In genomic region chrX:71053217-71053621, GRCh38 we compare ENCODE assay signal across 8 cellular contexts. TPM values are rescaled to one million over a fixed set of nuclear protein-coding genes. Genes with fewer than 3 reads are reported as not detected.
DNase-seq lines count a peak whose midpoint lies in the region; ATAC-seq and TF ChIP-seq lines count a peak whose summit lies in the region.

No MANE protein-coding gene starts in this region.

- no peak overlapping the region for H2BK120ac ChIP-seq in mesendoderm (ENCODE audit: low read depth, low read length)

- no peaks in the 10 kb centered on the region for H3K79me1 ChIP-seq in mesendoderm (ENCODE audit: low read length)

- no peaks in the 10 kb centered on the region for H3K4me1 ChIP-seq in mesendoderm (ENCODE audit: control insufficient read depth, low read depth, low read length)

- TF ChIP-seq POLR2A in GM18526 (IDR thresholded peaks at IDR 0.05; ENCODE audit: extremely low read depth, insufficient read length) = peak; percentile 47

- H3K56ac ChIP-seq in mesendoderm (ENCODE audit: low read length) = peak overlapping the region; percentile 82

- no CpG with 5 or more reads among the region's 18 CpGs for WGBS in mesendoderm (ENCODE audit: extremely low coverage, insufficient coverage, low lambda C conversion rate)

- peak; percentile 99 for ATAC-seq in HG02885 (IDR thresholded peaks at IDR 0.05; ENCODE audit: poor library complexity, unreplicated experiment)
- ATAC-seq in omental fat pad (ENCODE audit: low FRiP score) = no peak

- no peak overlapping the region for H2BK15ac ChIP-seq in mesendoderm (replicated peaks; ENCODE audit: low read depth)

- no peak for TF ChIP-seq CTCF in brain microvascular endothelial cell (IDR thresholded peaks at IDR 0.05; ENCODE audit: low read depth, low read length, missing control alignments)
- TF ChIP-seq CTCF in coronary artery (IDR thresholded peaks at IDR 0.05) = no peak
- no peak for TF ChIP-seq CTCF in omental fat pad (IDR thresholded peaks at IDR 0.05)

- H4K5ac ChIP-seq in mesendoderm (ENCODE audit: low read length) = no peak overlapping the region

- H2BK5ac ChIP-seq in mesendoderm (ENCODE audit: low read length) = no peak overlapping the region

- in situ Hi-C loops in brain microvascular endothelial cell (cut with HindIII; ENCODE audit: low pct_ligation_motif_present, low sequenced_read_pairs) = no loop called here

- no peaks in the 10 kb centered on the region for H3K36me3 ChIP-seq in brain microvascular endothelial cell (replicated peaks)
- H3K36me3 ChIP-seq in mesendoderm (ENCODE audit: control insufficient read depth, insufficient read depth, low read length) = no peaks in the 10 kb centered on the region

- no peak overlapping the region for H3K27ac ChIP-seq in brain microvascular endothelial cell
- H3K27ac ChIP-seq in mesendoderm (ENCODE audit: low read depth, low read length) = no peak overlapping the region
- no peak overlapping the region for H3K27ac ChIP-seq in coronary artery

- H3K79me2 ChIP-seq in mesendoderm (ENCODE audit: control insufficient read depth, insufficient read depth, low read length) = no peaks in the 10 kb centered on the region

- no peaks in the 10 kb centered on the region for H3K27me3 ChIP-seq in brain microvascular endothelial cell (replicated peaks)
- H3K27me3 ChIP-seq in mesendoderm (ENCODE audit: insufficient read depth, low read length, poor library complexity) = no peaks in the 10 kb centered on the region

- peak; percentile 3 for DNase-seq in brain microvascular endothelial cell
- DNase-seq in mesendoderm = peak; percentile 96
- DNase-seq in stimulated activated CD8-positive, alpha-beta memory T cell treated with anti-CD3 and anti-CD28 coated beads, Interleukin-4, amount 100 ng/mL, for 48 hours = no peak
- no peak for DNase-seq in SW480 (ENCODE audit: low spot score)
- DNase-seq in coronary artery (ENCODE audit: low spot score) = no peak
- DNase-seq in omental fat pad (ENCODE audit: low spot score) = no peak

- no peak overlapping the region for H2AK5ac ChIP-seq in mesendoderm (ENCODE audit: low read length)

- H3K23ac ChIP-seq in mesendoderm (ENCODE audit: low read length) = no peak overlapping the region

- H3K18ac ChIP-seq in mesendoderm (ENCODE audit: low read length) = no peak overlapping the region

- peak overlapping the region; percentile 68 for H3K4me2 ChIP-seq in mesendoderm (ENCODE audit: low read length)

- no peak overlapping the region for H3K4ac ChIP-seq in mesendoderm (ENCODE audit: low read depth, low read length)

- H4K8ac ChIP-seq in mesendoderm (ENCODE audit: low read depth, low read length) = no peak overlapping the region

- H3K9ac ChIP-seq in mesendoderm (ENCODE audit: low read length) = peak overlapping the region; percentile 64

- peak overlapping the region; percentile 35 for H3K4me3 ChIP-seq in brain microvascular endothelial cell (ENCODE audit: low read depth, low read length)
- peak overlapping the region; percentile 42 for H3K4me3 ChIP-seq in mesendoderm (ENCODE audit: low read length)
- H3K4me3 ChIP-seq in coronary artery = no peak overlapping the region

RNA-seq across cellular contexts. Expression of gene SNX12, which starts 14.9 kb away (rescaled TPM):
- polyA plus RNA-seq in mesendoderm (2013, experiment 1 of 2) = 83.5 TPM
- polyA plus RNA-seq in mesendoderm (2013, experiment 2 of 2) = 79.9 TPM
- 10 to 100 TPM; 34.9 to 53.4 (median 43.7) TPM for total RNA-seq in omental fat pad

RNA-seq across cellular contexts. Expression of gene FOXO4, which starts 42.4 kb away (rescaled TPM):
- 23.8 TPM for polyA plus RNA-seq in mesendoderm (2013, experiment 1 of 2)
- polyA plus RNA-seq in mesendoderm (2013, experiment 2 of 2) = 24.1 TPM
- 10 to 100 TPM; 13.8 to 23.8 (median 20.1) TPM for total RNA-seq in omental fat pad

RNA-seq across cellular contexts. Expression of gene CXorf65, which starts 53.3 kb away (rescaled TPM):
- polyA plus RNA-seq in mesendoderm (2013, experiment 1 of 2) = 0.14 TPM
- 0.28 TPM for polyA plus RNA-seq in mesendoderm (2013, experiment 2 of 2)
- not detected for total RNA-seq in omental fat pad

RNA-seq across cellular contexts. Expression of gene IL2RG, which starts 58.2 kb away (rescaled TPM):
- 0.04 TPM for polyA plus RNA-seq in mesendoderm (2013, experiment 1 of 2)
- 0.01 TPM for polyA plus RNA-seq in mesendoderm (2013, experiment 2 of 2)
- 10 to 100 TPM in 3 of 4 donors, 1 to 10 TPM in 1; 8.3 to 30.9 (median 15.6) TPM for total RNA-seq in omental fat pad

Comparison
In these comparisons a context has a peak if more than half of its experiments do, and no peak if none do; other contexts are left out.
1. DNase-seq: peak in brain microvascular endothelial cell (single experiment) and mesendoderm (single experiment); none in stimulated activated CD8-positive, alpha-beta memory T cell treated with anti-CD3 and anti-CD28 coated beads, Interleukin-4, amount 100 ng/mL, for 48 hours (single experiment), SW480 (single experiment), coronary artery (single experiment) and omental fat pad (single experiment).